ENCODE assay signal across 24 cellular contexts in the genomic region with DNA sequence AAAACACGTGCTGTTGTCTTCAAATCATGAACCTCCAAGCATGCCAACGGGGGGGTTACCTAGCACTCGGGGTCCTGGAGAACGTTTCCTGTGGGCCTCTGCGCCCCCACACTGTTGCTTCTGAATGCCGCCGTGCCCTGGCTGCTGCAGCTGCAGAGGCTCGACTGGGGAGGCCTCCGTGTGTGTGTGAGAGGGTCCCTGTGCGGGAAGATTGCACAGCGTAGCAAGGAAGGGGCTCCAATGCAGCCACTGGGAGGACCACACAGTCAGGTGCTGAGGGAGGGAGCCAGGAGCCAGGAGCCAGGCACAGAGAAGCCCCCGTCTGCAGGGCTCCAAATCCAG.
"Had no signal": no experiment of that assay in that cellular context is flagged by ENCODE, and none has a peak within 500 bp of the region (broad histone marks: within the 10 kb centered on the region; RNA-seq: fewer than 3 reads in every experiment).

No MANE protein-coding gene starts in this region.

- H3K27ac Mint-ChIP-seq: activated CD4-positive, alpha-beta memory T cell treated with anti-CD3 and anti-CD28 coated beads for 36 hours; activated CD4-positive, alpha-beta T cell treated with anti-CD3 and anti-CD28 coated beads for 36 hours; activated naive CD4-positive, alpha-beta T cell treated with anti-CD3 and anti-CD28 coated beads, Interleukin-2, amount 50 U/mL, for 72 hours; naive thymus-derived CD8-positive, alpha-beta T cell; progenitor cell of endocrine pancreas had no signal

- H3K36me3 ChIP-seq: esophagus squamous epithelium, right atrium auricular region, suprapubic skin had no signal

- H3K9me3 ChIP-seq: esophagus squamous epithelium, right atrium auricular region, suprapubic skin had no signal

- H3K4me3 ChIP-seq: coronary artery, esophagus squamous epithelium, right atrium auricular region, skin epidermis, suprapubic skin had no signal

- DNase-seq: activated CD4-positive, alpha-beta memory T cell treated with anti-CD3 and anti-CD28 coated beads for 36 hours; activated CD4-positive, alpha-beta T cell treated with anti-CD3 and anti-CD28 coated beads for 36 hours; activated gamma-delta T cell; activated T-cell treated with anti-CD3 and anti-CD28 coated beads, Interleukin-2, amount 50 U/mL, for 48 hours; amygdala; central memory CD4-positive, alpha-beta T cell; esophagus squamous epithelium; hypothalamus; kidney glomerular epithelial cell; left ventricle myocardium superior; occipital lobe; stimulated activated CD4-positive, alpha-beta T cell treated with anti-CD3 and anti-CD28 coated beads, Interleukin-4, amount 100 ng/mL, for 24 hours; stimulated activated naive CD8-positive, alpha-beta T cell treated with anti-CD3 and anti-CD28 coated beads, Interleukin-15, Interleukin-2, amounts not matched to agents 100 U/mL and 50 U/mL, for 24 hours; trophoblast cell had no signal

- H3K9me3 Mint-ChIP-seq: activated CD4-positive, alpha-beta memory T cell treated with anti-CD3 and anti-CD28 coated beads for 36 hours; activated naive CD4-positive, alpha-beta T cell treated with anti-CD3 and anti-CD28 coated beads, Interleukin-2, amount 50 U/mL, for 72 hours; memory B cell; naive thymus-derived CD8-positive, alpha-beta T cell had no signal

- H3K4me3 Mint-ChIP-seq: activated CD4-positive, alpha-beta memory T cell treated with anti-CD3 and anti-CD28 coated beads for 36 hours; activated CD4-positive, alpha-beta T cell treated with anti-CD3 and anti-CD28 coated beads for 36 hours; brain had no signal

- H3K27me3 ChIP-seq: right atrium auricular region had no signal

- H3K36me3 Mint-ChIP-seq: activated CD4-positive, alpha-beta memory T cell treated with anti-CD3 and anti-CD28 coated beads for 36 hours; activated naive CD4-positive, alpha-beta T cell treated with anti-CD3 and anti-CD28 coated beads, Interleukin-2, amount 50 U/mL, for 72 hours; brain; memory B cell; naive thymus-derived CD8-positive, alpha-beta T cell had no signal

- FAIRE-seq: endothelial cell of umbilical vein had no signal

- ATAC-seq: activated CD4-positive, alpha-beta T cell treated with anti-CD3 and anti-CD28 coated beads for 36 hours; activated naive CD4-positive, alpha-beta T cell treated with anti-CD3 and anti-CD28 coated beads, Interleukin-2, amount 50 U/mL, for 72 hours; left ventricle myocardium superior; naive thymus-derived CD8-positive, alpha-beta T cell; stimulated activated naive CD8-positive, alpha-beta T cell treated with anti-CD3 and anti-CD28 coated beads, Interleukin-15, Interleukin-2, amounts not matched to agents 100 U/mL and 50 U/mL, for 24 hours had no signal

- H3K27ac ChIP-seq: coronary artery, esophagus squamous epithelium, right atrium auricular region, skin epidermis, suprapubic skin had no signal
